27 cellular contexts compared by ENCODE assay signal in the genomic region with DNA sequence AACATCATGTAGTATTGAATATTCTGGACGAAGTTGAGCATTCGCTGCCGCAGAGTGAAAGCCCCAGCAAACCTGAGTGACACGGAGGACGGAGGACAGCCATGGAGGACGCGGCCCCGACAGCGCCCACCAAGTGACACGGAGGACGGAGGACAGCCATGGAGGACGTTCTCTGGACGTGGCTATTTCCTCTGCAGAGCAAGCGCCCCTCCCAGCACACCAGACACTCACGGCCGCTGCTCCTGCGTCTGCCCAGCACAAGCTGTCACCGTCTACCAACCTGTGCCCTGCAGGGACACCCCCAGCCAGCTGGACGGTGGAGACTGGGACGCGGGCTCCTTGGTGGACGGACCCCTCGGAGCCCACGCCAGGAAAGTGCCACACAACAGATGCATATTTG. TPM values are rescaled to one million over a fixed set of nuclear protein-coding genes. Genes with fewer than 3 reads are reported as not detected.
A peak's percentile ranks its signal among the peaks of the same experiment; 100 is the strongest.
DNase-seq lines count a peak whose midpoint lies in the region; ATAC-seq, FAIRE-seq and TF ChIP-seq lines count a peak whose summit lies in the region.
"Had no signal": no experiment of that assay in that cellular context is flagged by ENCODE, and none has a peak within 500 bp of the region (broad histone marks: within the 10 kb centered on the region; RNA-seq: fewer than 3 reads in every experiment).

No MANE protein-coding gene starts in this region.

- H3K4me2 ChIP-seq in H1 (ENCODE audit: insufficient read depth in 1 of 2, low read depth in 2 of 2, low read length in 2 of 2), result no peak overlapping the region
- H3K4me2 ChIP-seq in osteoblast (ENCODE audit: insufficient read depth, low read length), result no peak overlapping the region
- H3K4me2 ChIP-seq: A549; BLaER1 treated with 17β-estradiol and CSF1 and Interleukin-3, amounts not matched to agents 10 nM and 100 nM had no signal

- no peak overlapping the region for H2BK15ac ChIP-seq in H1 (ENCODE audit: low read length)

- H3K4me1 Mint-ChIP-seq in CD14-positive monocyte, result peaks cover 23% of the 10 kb centered on the region

- H3K56ac ChIP-seq in H1 (replicated peaks; ENCODE audit: insufficient read length, low read depth, low read length), result no peak overlapping the region

- H3K9me3 Mint-ChIP-seq in CD14-positive monocyte, result no peaks in the 10 kb centered on the region
- H3K9me3 Mint-ChIP-seq: CD4-positive, CD25-positive, alpha-beta regulatory T cell; CD8-positive, alpha-beta memory T cell had no signal

- TF ChIP-seq EP300 in H1 (IDR thresholded peaks at IDR 0.05; ENCODE audit: borderline replicate concordance in 1 of 2, low read depth in 2 of 2, low read length in 2 of 2), result no peak

- H4K20me1 ChIP-seq in H1 (replicated peaks in 1 of 2; ENCODE audit: control insufficient read depth in 1 of 2, insufficient read depth in 2 of 2, low read length in 2 of 2) (peaks cover 0 to 9% of the 10 kb centered on the region in 2 experiments), osteoblast (ENCODE audit: insufficient read depth, low read length) (peaks cover 7% of the 10 kb centered on the region)

- H2AFZ ChIP-seq in H1 (ENCODE audit: low read length) (no peak overlapping the region), osteoblast (ENCODE audit: low read length) (no peak overlapping the region)

- H3K9me3 ChIP-seq in H1 (ENCODE audit: insufficient read depth in 2 of 2, low read depth in 1 of 2, low read length in 1 of 2) (no peaks in the 10 kb centered on the region), osteoblast (ENCODE audit: low read depth, low read length) (no peaks in the 10 kb centered on the region)
- H3K9me3 ChIP-seq: A549; BLaER1 treated with 17β-estradiol and CSF1 and Interleukin-3, amounts not matched to agents 10 nM and 100 nM had no signal

- no peaks in the 10 kb centered on the region for H3K79me2 ChIP-seq in H1 (ENCODE audit: control insufficient read depth in 1 of 2, insufficient read depth in 2 of 2, low read length in 2 of 2)
- H3K79me2 ChIP-seq in osteoblast (ENCODE audit: insufficient read depth, low read length), result peaks cover 6% of the 10 kb centered on the region

- peaks cover 75 to 90% of the 10 kb centered on the region in 2 donors for H3K36me3 Mint-ChIP-seq in CD14-positive monocyte

- H3K23me2 ChIP-seq in H1 (ENCODE audit: low read depth, low read length), result no peaks in the 10 kb centered on the region

- DNase-seq in CD14-positive monocyte (ENCODE audit: low spot score) (peak; percentile 40), H1 (ENCODE audit: low read depth in 1 of 2, low spot score in 2 of 2) (no peak), osteoblast (ENCODE audit: insufficient read length, low spot score, missing footprints) (peak; percentile 85)
- DNase-seq: AML-193; CD4-positive, alpha-beta memory T cell; CD4-positive, CD25-positive, alpha-beta regulatory T cell; CD8-positive, alpha-beta memory T cell; COR-L47; DMS 273 treated with DMSO at 0.1 percent for 48 hours; DMS153; DMS53; DMS79; DND-41; EL; GDM1 had no signal

- H3K18ac ChIP-seq in H1 (ENCODE audit: extremely low read depth, low read length), result no peak overlapping the region

- H3K79me1 ChIP-seq in H1 (ENCODE audit: low read depth, low read length), result no peaks in the 10 kb centered on the region

- no peak overlapping the region for H3K4ac ChIP-seq in H1 (replicated peaks; ENCODE audit: insufficient read length, low read depth, low read length)

- H3K27me3 ChIP-seq in H1 (replicated peaks in 1 of 4; ENCODE audit: control insufficient read depth in 3 of 4, extremely low read depth in 1 of 4, insufficient read depth in 3 of 4, low read length in 3 of 4) (no peaks in the 10 kb centered on the region), osteoblast (ENCODE audit: insufficient read depth, low read length) (no peaks in the 10 kb centered on the region)
- H3K27me3 ChIP-seq: BLaER1 treated with 17β-estradiol and CSF1 and Interleukin-3, amounts not matched to agents 10 nM and 100 nM had no signal

- no peak overlapping the region for H4K91ac ChIP-seq in H1 (replicated peaks; ENCODE audit: insufficient read length, low read length)

- ATAC-seq in GM21390 (IDR thresholded peaks at IDR 0.05; ENCODE audit: unreplicated experiment), result no peak
- ATAC-seq in GM19023 (IDR thresholded peaks at IDR 0.05; ENCODE audit: unreplicated experiment), result no peak
- ATAC-seq: A549 had no signal

- no peak overlapping the region for H4K5ac ChIP-seq in H1 (ENCODE audit: insufficient read length, low read depth, low read length)

- H4K8ac ChIP-seq in H1 (ENCODE audit: extremely low read depth, insufficient read depth, low read length), result peak overlapping the region; percentile 51; the same call in 1 of the 2 replicates

- no peaks in the 10 kb centered on the region for H3K27me3 Mint-ChIP-seq in CD14-positive monocyte (ENCODE audit: low read depth in 3 of 3)
- H3K27me3 Mint-ChIP-seq: B cell; CD4-positive, alpha-beta memory T cell; CD4-positive, CD25-positive, alpha-beta regulatory T cell; CD8-positive, alpha-beta memory T cell had no signal

- H2AK5ac ChIP-seq in H1 (ENCODE audit: low read depth, low read length), result no peak overlapping the region

- POLR2A ChIA-PET in H1 (lab: Charles Lee; ENCODE audit: partially characterized antibody), result interaction anchor here (0.6 to 1.3 kb wide), 2 partner anchors 9 to 20 kb away, joined by 3 read pairs; no protein-coding TSS in a partner anchor

- CTCF ChIA-PET in H1 (lab: Charles Lee; ENCODE audit: partially characterized antibody), result interaction anchor here (0.8 to 1.7 kb wide), 2 partner anchors 19 to 169 kb away, joined by 3 to 5 read pairs; no protein-coding TSS in a partner anchor

- intact Hi-C loops in CD14-positive monocyte (cut with micrococcal nuclease), result no loop called here

- 93% methylated on average over 24 of the region's 24 CpGs; no CpG with 5 or more reads in 1 of the 2 experiments for WGBS in H1 (ENCODE audit: extremely low coverage in 1 of 2, insufficient coverage in 1 of 2, insufficient read length in 1 of 2, insufficient replicate concordance in 2 of 2, low coverage in 1 of 2, low lambda C conversion rate in 2 of 2, missing lambda C conversion rate in 1 of 2), 2 experiments

- no peak overlapping the region for H3K4me3 Mint-ChIP-seq in CD14-positive monocyte
- H3K4me3 Mint-ChIP-seq: B cell; CD4-positive, alpha-beta memory T cell; CD4-positive, CD25-positive, alpha-beta regulatory T cell; CD8-positive, alpha-beta memory T cell had no signal

- no peak overlapping the region for H3K23ac ChIP-seq in H1 (ENCODE audit: insufficient read length)

- TF ChIP-seq POLR2A in H1 (IDR thresholded peaks at IDR 0.05; ENCODE audit: control extremely low read depth in 1 of 2, low read depth in 2 of 2, low read length in 2 of 2), result no peak

- H2BK20ac ChIP-seq in H1 (ENCODE audit: low read length), result no peak overlapping the region

- H2BK12ac ChIP-seq in H1 (ENCODE audit: low read depth, low read length), result no peak overlapping the region

- H3K4me1 ChIP-seq in H1 (replicated peaks in 1 of 4; ENCODE audit: control insufficient read depth in 3 of 4, insufficient read depth in 4 of 4, low read length in 3 of 4), result no peaks in the 10 kb centered on the region
- H3K4me1 ChIP-seq in osteoblast (ENCODE audit: insufficient read depth, low read length), result no peaks in the 10 kb centered on the region
- H3K4me1 ChIP-seq: A549 had no signal

- no peak overlapping the region for H3K9ac ChIP-seq in H1 (replicated peaks in 1 of 4; ENCODE audit: extremely low read depth in 1 of 4, low read depth in 3 of 4, low read length in 3 of 4)
- H3K9ac ChIP-seq: BLaER1 treated with 17β-estradiol and CSF1 and Interleukin-3, amounts not matched to agents 10 nM and 100 nM had no signal

- H3K36me3 ChIP-seq in H1 (ENCODE audit: control insufficient read depth in 2 of 4, insufficient read depth in 4 of 4, low read length in 3 of 4), result peaks cover 7 to 48% (median 25%) of the 10 kb centered on the region in 4 experiments
- H3K36me3 ChIP-seq in osteoblast (ENCODE audit: insufficient read depth, low read length), result peaks cover 54% of the 10 kb centered on the region

- H2BK120ac ChIP-seq in H1 (replicated peaks; ENCODE audit: low read depth, low read length), result no peak overlapping the region

- H3K4me3 ChIP-seq in H1 (ENCODE audit: extremely low read depth in 1 of 4, insufficient read depth in 2 of 4, low read depth in 3 of 4, low read length in 4 of 4) (no peak overlapping the region), osteoblast (ENCODE audit: insufficient read depth, low read length) (no peak overlapping the region)
- H3K4me3 ChIP-seq: A549; BLaER1 treated with 17β-estradiol and CSF1 and Interleukin-3, amounts not matched to agents 10 nM and 100 nM had no signal

- no peak overlapping the region for H3K27ac Mint-ChIP-seq in CD14-positive monocyte
- H3K27ac Mint-ChIP-seq: B cell had no signal

- no peak for TF ChIP-seq RAD21 in H1 (IDR thresholded peaks at IDR 0.05 in 1 of 2, conservative IDR thresholded peaks at IDR 0.05 in 1 of 2; ENCODE audit: low read depth in 2 of 2, low read length in 2 of 2)

- no peak overlapping the region for H2BK5ac ChIP-seq in H1 (ENCODE audit: low read depth, low read length)

- TF ChIP-seq CTCF in CD14-positive monocyte (IDR thresholded peaks at IDR 0.05) (no peak), H1 (IDR thresholded peaks at IDR 0.05; ENCODE audit: control extremely low read depth in 1 of 3, insufficient read depth in 1 of 3, low read depth in 1 of 3, low read length in 3 of 3) (no peak), osteoblast (IDR thresholded peaks at IDR 0.05; ENCODE audit: extremely low read depth, low read depth, low read length) (no peak)

- no peak overlapping the region for H3K14ac ChIP-seq in H1 (ENCODE audit: insufficient read length)

- H3K27ac ChIP-seq in H1 (ENCODE audit: low read depth, low read length), result no peak overlapping the region
- H3K27ac ChIP-seq in osteoblast (ENCODE audit: low read depth, low read length), result no peak overlapping the region
- H3K27ac ChIP-seq: 22Rv1; A549; BLaER1 treated with 17β-estradiol and CSF1 and Interleukin-3, amounts not matched to agents 10 nM and 100 nM; C4-2B had no signal

- FAIRE-seq in H1 (lab: Jason Lieb, UNC), result no peak
- FAIRE-seq: A549, GM12891 had no signal

RNA-seq across cellular contexts. Expression of gene ADAM8, which starts 7.3 kb away (rescaled TPM):
- polyA plus RNA-seq in CD14-positive monocyte, result 10 to 100 TPM; 32.7 to 72.8 TPM
- 4.4 and 4.6 TPM in 2 replicates for total RNA-seq in H1 (2021; fragmentation: NEBNext Ultra II Directional; extraction: Animal tissue kit (Norgen Biotek cat#: 25700))
- polyA plus RNA-seq in H1 (2011; rRNA removed), result 4.6 and 6.0 TPM in 2 replicates
- 3.4 TPM for polyA plus RNA-seq in H1 (2011; cell fraction: cytosol; rRNA removed)
- polyA plus RNA-seq in H1 (2011; cell fraction: nucleus; rRNA removed), result 24.5 TPM
- 1.7 to 3.4 TPM (median 2.6 TPM) in 4 replicates for polyA plus RNA-seq in H1 (2012, experiment 1 of 2)
- 1.7 TPM for polyA plus RNA-seq in H1 (2012, experiment 2 of 2)
- 3.5 TPM for polyA plus RNA-seq in H1 (2013, experiment 1 of 2)
- polyA plus RNA-seq in H1 (2013, experiment 2 of 2), result 3.1 TPM
- polyA minus RNA-seq in H1 (2011; rRNA and poly(A)+ RNA removed), result 2.2 and 2.5 TPM in 2 replicates
- 3.8 TPM for polyA minus RNA-seq in H1 (2011; cell fraction: cytosol; rRNA and poly(A)+ RNA removed)
- 10.3 TPM for polyA minus RNA-seq in H1 (2011; cell fraction: nucleus; rRNA and poly(A)+ RNA removed)
- 1.2 and 2.2 TPM in 2 replicates for total RNA-seq in osteoblast

RNA-seq across cellular contexts. Expression of gene TUBGCP2, which starts 24.7 kb away (rescaled TPM):
- 10 to 100 TPM; 25.9 to 39.3 TPM for polyA plus RNA-seq in CD14-positive monocyte
- 51.9 and 54.2 TPM in 2 replicates for total RNA-seq in H1 (2021; fragmentation: NEBNext Ultra II Directional; extraction: Animal tissue kit (Norgen Biotek cat#: 25700))
- polyA plus RNA-seq in H1 (2011; rRNA removed), result 34.9 and 43.9 TPM in 2 replicates
- 37.4 TPM for polyA plus RNA-seq in H1 (2011; cell fraction: cytosol; rRNA removed)
- polyA plus RNA-seq in H1 (2011; cell fraction: nucleus; rRNA removed), result 90.0 TPM
- polyA plus RNA-seq in H1 (2012, experiment 1 of 2), result 34.7 to 46.0 TPM (median 39.6 TPM) in 4 replicates
- 59.6 TPM for polyA plus RNA-seq in H1 (2012, experiment 2 of 2)
- polyA plus RNA-seq in H1 (2013, experiment 1 of 2), result 29.0 TPM
- 30.8 TPM for polyA plus RNA-seq in H1 (2013, experiment 2 of 2)
- polyA minus RNA-seq in H1 (2011; rRNA and poly(A)+ RNA removed), result 37.1 and 40.7 TPM in 2 replicates
- 26.8 TPM for polyA minus RNA-seq in H1 (2011; cell fraction: cytosol; rRNA and poly(A)+ RNA removed)
- 44.3 TPM for polyA minus RNA-seq in H1 (2011; cell fraction: nucleus; rRNA and poly(A)+ RNA removed)
- 60.8 and 63.6 TPM in 2 replicates for total RNA-seq in osteoblast

RNA-seq across cellular contexts. Expression of gene ZNF511, which starts 24.8 kb away (rescaled TPM):
- polyA plus RNA-seq in CD14-positive monocyte (100 to 1,000 TPM in 1 of 2 donors, 10 to 100 TPM in 1; 84.7 to 118 TPM), H1 (2011; rRNA removed) (55.4 and 70.5 TPM in 2 replicates)
- total RNA-seq in H1 (2021; fragmentation: NEBNext Ultra II Directional; extraction: Animal tissue kit (Norgen Biotek cat#: 25700)), result 64.5 and 71.7 TPM in 2 replicates
- polyA plus RNA-seq in H1 (2011; cell fraction: cytosol; rRNA removed), result 50.7 TPM
- polyA plus RNA-seq in H1 (2011; cell fraction: nucleus; rRNA removed), result 74.1 TPM
- polyA plus RNA-seq in H1 (2012, experiment 1 of 2), result 46.7 to 71.7 TPM (median 59.4 TPM) in 4 replicates
- polyA plus RNA-seq in H1 (2012, experiment 2 of 2), result 86.3 TPM
- 42.1 TPM for polyA plus RNA-seq in H1 (2013, experiment 1 of 2)
- 37.2 TPM for polyA plus RNA-seq in H1 (2013, experiment 2 of 2)
- 25.8 and 35.1 TPM in 2 replicates for polyA minus RNA-seq in H1 (2011; rRNA and poly(A)+ RNA removed)
- polyA minus RNA-seq in H1 (2011; cell fraction: cytosol; rRNA and poly(A)+ RNA removed), result 18.7 TPM
- 26.4 TPM for polyA minus RNA-seq in H1 (2011; cell fraction: nucleus; rRNA and poly(A)+ RNA removed)
- total RNA-seq in osteoblast, result 20.9 and 24.6 TPM in 2 replicates

RNA-seq across cellular contexts. Expression of gene VENTX, which starts 46.3 kb away (rescaled TPM):
- polyA plus RNA-seq in CD14-positive monocyte (1 to 10 TPM; 1.4 to 1.6 TPM), H1 (2011; rRNA removed) (5.6 and 7.8 TPM in 2 replicates)
- 4.7 and 5.6 TPM in 2 replicates for total RNA-seq in H1 (2021; fragmentation: NEBNext Ultra II Directional; extraction: Animal tissue kit (Norgen Biotek cat#: 25700))
- 4.6 TPM for polyA plus RNA-seq in H1 (2011; cell fraction: cytosol; rRNA removed)
- 17.4 TPM for polyA plus RNA-seq in H1 (2011; cell fraction: nucleus; rRNA removed)
- polyA plus RNA-seq in H1 (2012, experiment 1 of 2), result 3.4 to 5.9 TPM (median 5.1 TPM) in 4 replicates
- polyA plus RNA-seq in H1 (2012, experiment 2 of 2), result 3.8 TPM
- polyA plus RNA-seq in H1 (2013, experiment 1 of 2), result 3.8 TPM
- polyA plus RNA-seq in H1 (2013, experiment 2 of 2), result 3.5 TPM
- polyA minus RNA-seq in H1 (2011; rRNA and poly(A)+ RNA removed), result 1.6 and 1.7 TPM in 2 replicates
- 5.8 TPM for polyA minus RNA-seq in H1 (2011; cell fraction: cytosol; rRNA and poly(A)+ RNA removed)
- polyA minus RNA-seq in H1 (2011; cell fraction: nucleus; rRNA and poly(A)+ RNA removed), result 6.0 TPM
- not detected in 2 replicates for total RNA-seq in osteoblast
- total RNA-seq: A172; B cell; CD4-positive, alpha-beta memory T cell; CD4-positive, CD25-positive, alpha-beta regulatory T cell; CD8-positive, alpha-beta memory T cell; Daoy; G401 had no signal
- polyA plus RNA-seq: A549; BJ; CD4-positive, alpha-beta memory T cell; CD4-positive, CD25-positive, alpha-beta regulatory T cell; CD8-positive, alpha-beta memory T cell had no signal

RNA-seq across cellular contexts. Expression of gene CALY, which starts 52.8 kb away (rescaled TPM):
- polyA plus RNA-seq in CD14-positive monocyte (not detected), H1 (2011; rRNA removed) (1.5 and 3.2 TPM in 2 replicates)
- 1.3 and 1.7 TPM in 2 replicates for total RNA-seq in H1 (2021; fragmentation: NEBNext Ultra II Directional; extraction: Animal tissue kit (Norgen Biotek cat#: 25700))
- polyA plus RNA-seq in H1 (2011; cell fraction: cytosol; rRNA removed), result 1.6 TPM
- 2.1 TPM for polyA plus RNA-seq in H1 (2011; cell fraction: nucleus; rRNA removed)
- polyA plus RNA-seq in H1 (2012, experiment 1 of 2), result 0.88 to 2.4 TPM (median 1.5 TPM) in 4 replicates
- polyA plus RNA-seq in H1 (2012, experiment 2 of 2), result not detected
- polyA plus RNA-seq in H1 (2013, experiment 1 of 2), result 1.7 TPM
- 1.3 TPM for polyA plus RNA-seq in H1 (2013, experiment 2 of 2)
- not detected in 2 replicates for polyA minus RNA-seq in H1 (2011; rRNA and poly(A)+ RNA removed)
- not detected for polyA minus RNA-seq in H1 (2011; cell fraction: cytosol; rRNA and poly(A)+ RNA removed)
- not detected for polyA minus RNA-seq in H1 (2011; cell fraction: nucleus; rRNA and poly(A)+ RNA removed)
- total RNA-seq in osteoblast, result not detected in 2 replicates
- total RNA-seq: A172, B cell, Daoy had no signal

Comparison
In these comparisons a context has a peak if more than half of its experiments do, and no peak if none do; other contexts are left out.
1. DNase-seq: peak in CD14-positive monocyte (single experiment) and osteoblast (single experiment); none in H1 (0 of 2).